25 cellular contexts compared by ENCODE assay signal in genomic region chr14:93102141-93102540, GRCh38. TPM values are rescaled to one million over a fixed set of nuclear protein-coding genes. Genes with fewer than 3 reads are reported as not detected.
A peak's percentile ranks its signal among the peaks of the same experiment; 100 is the strongest.
DNase-seq lines count a peak whose midpoint lies in the region; ATAC-seq and TF ChIP-seq lines count a peak whose summit lies in the region.
"Had no signal": no experiment of that assay in that cellular context is flagged by ENCODE, and none has a peak within 500 bp of the region (broad histone marks: within the 10 kb centered on the region; RNA-seq: fewer than 3 reads in every experiment).

No MANE protein-coding gene starts in this region.

- H3K27ac ChIP-seq in endodermal cell (ENCODE audit: low read depth, low read length) (no peak overlapping the region), dorsolateral prefrontal cortex (peak overlapping the region in 1 of 59 donors; percentile 30)
- H3K27ac ChIP-seq: body of pancreas, gastroesophageal sphincter, lower lobe of right lung, ovary, suprapubic skin, upper lobe of left lung had no signal

- H3K27ac Mint-ChIP-seq in activated naive CD8-positive, alpha-beta T cell: no peak overlapping the region
- no peak overlapping the region for H3K27ac Mint-ChIP-seq in activated naive CD8-positive, alpha-beta T cell treated with anti-CD3 and anti-CD28 coated beads, Interleukin-2, amount 50 U/mL, for 24 hours
- H3K27ac Mint-ChIP-seq in T-cell (peak overlapping the region; percentile 52 to 66), endodermal cell (peak overlapping the region; percentile 58)
- peak overlapping the region; percentile 65 for H3K27ac Mint-ChIP-seq in stimulated activated naive B cell treated with anti-CD40 and anti-IgM and Interleukin-4, amounts not matched to agents 10 μg/mL and 1 μg/mL and 100 μg/mL, for 72 hours
- H3K27ac Mint-ChIP-seq: nephron had no signal

- CTCF ChIA-PET in T-cell (lab: Charles Lee): interaction anchor here in 1 of 2 donors (0.7 kb wide), 1 partner anchor 50 kb away, joined by 3 read pairs; no protein-coding TSS in a partner anchor

- H3K9me3 ChIP-seq in endodermal cell (ENCODE audit: control insufficient read depth, low read length): no peaks in the 10 kb centered on the region
- H3K9me3 ChIP-seq: BLaER1 treated with 17β-estradiol and CSF1 and Interleukin-3, amounts not matched to agents 10 nM and 100 nM; body of pancreas; gastroesophageal sphincter; lower lobe of right lung; ovary; suprapubic skin; upper lobe of left lung had no signal

- POLR2A ChIA-PET in T-cell (lab: Charles Lee): interaction anchor here in 1 of 2 donors (0.6 kb wide), 1 partner anchor 11 kb away, joined by 3 read pairs; no protein-coding TSS in a partner anchor

- no peaks in the 10 kb centered on the region for H3K27me3 ChIP-seq in endodermal cell (ENCODE audit: control insufficient read depth, insufficient read depth, low read length, poor library complexity, severe bottlenecking)
- no peaks in the 10 kb centered on the region for H3K27me3 ChIP-seq in dorsolateral prefrontal cortex
- H3K27me3 ChIP-seq: BLaER1 treated with 17β-estradiol and CSF1 and Interleukin-3, amounts not matched to agents 10 nM and 100 nM; body of pancreas; gastroesophageal sphincter; ovary; suprapubic skin; upper lobe of left lung had no signal

- no peaks in the 10 kb centered on the region for H3K9me3 Mint-ChIP-seq in activated naive CD8-positive, alpha-beta T cell (ENCODE audit: low read depth)
- H3K9me3 Mint-ChIP-seq in activated naive CD8-positive, alpha-beta T cell treated with anti-CD3 and anti-CD28 coated beads, Interleukin-2, amount 50 U/mL, for 24 hours: no peaks in the 10 kb centered on the region
- no peaks in the 10 kb centered on the region for H3K9me3 Mint-ChIP-seq in T-cell
- no peaks in the 10 kb centered on the region for H3K9me3 Mint-ChIP-seq in endodermal cell
- no peaks in the 10 kb centered on the region for H3K9me3 Mint-ChIP-seq in stimulated activated naive B cell treated with anti-CD40 and anti-IgM and Interleukin-4, amounts not matched to agents 10 μg/mL and 1 μg/mL and 100 μg/mL, for 72 hours
- H3K9me3 Mint-ChIP-seq: nephron had no signal

- no peaks in the 10 kb centered on the region for H3K4me1 ChIP-seq in endodermal cell (ENCODE audit: control insufficient read depth, insufficient read depth, low read length)

- H3K36me3 Mint-ChIP-seq in activated naive CD8-positive, alpha-beta T cell: no peaks in the 10 kb centered on the region
- no peaks in the 10 kb centered on the region for H3K36me3 Mint-ChIP-seq in activated naive CD8-positive, alpha-beta T cell treated with anti-CD3 and anti-CD28 coated beads, Interleukin-2, amount 50 U/mL, for 24 hours (ENCODE audit: low read depth)
- H3K36me3 Mint-ChIP-seq in T-cell (no peaks in the 10 kb centered on the region), endodermal cell (ENCODE audit: low read depth) (no peaks in the 10 kb centered on the region)
- peaks cover 0 to 3% of the 10 kb centered on the region in 2 donors for H3K36me3 Mint-ChIP-seq in stimulated activated naive B cell treated with anti-CD40 and anti-IgM and Interleukin-4, amounts not matched to agents 10 μg/mL and 1 μg/mL and 100 μg/mL, for 72 hours

- H3K4me1 Mint-ChIP-seq in activated naive CD8-positive, alpha-beta T cell (ENCODE audit: low read depth): peaks cover 42% of the 10 kb centered on the region
- peaks cover 45% of the 10 kb centered on the region for H3K4me1 Mint-ChIP-seq in activated naive CD8-positive, alpha-beta T cell treated with anti-CD3 and anti-CD28 coated beads, Interleukin-2, amount 50 U/mL, for 24 hours
- H3K4me1 Mint-ChIP-seq in T-cell: peaks cover 31 to 37% (median 34%) of the 10 kb centered on the region in 3 donors
- H3K4me1 Mint-ChIP-seq in endodermal cell: peaks cover 23% of the 10 kb centered on the region
- peaks cover 20 to 49% of the 10 kb centered on the region in 2 donors for H3K4me1 Mint-ChIP-seq in stimulated activated naive B cell treated with anti-CD40 and anti-IgM and Interleukin-4, amounts not matched to agents 10 μg/mL and 1 μg/mL and 100 μg/mL, for 72 hours

- no peaks in the 10 kb centered on the region for H3K27me3 Mint-ChIP-seq in activated naive CD8-positive, alpha-beta T cell
- H3K27me3 Mint-ChIP-seq in activated naive CD8-positive, alpha-beta T cell treated with anti-CD3 and anti-CD28 coated beads, Interleukin-2, amount 50 U/mL, for 24 hours: no peaks in the 10 kb centered on the region
- no peaks in the 10 kb centered on the region for H3K27me3 Mint-ChIP-seq in T-cell
- no peaks in the 10 kb centered on the region for H3K27me3 Mint-ChIP-seq in endodermal cell (ENCODE audit: insufficient read depth)
- H3K27me3 Mint-ChIP-seq in stimulated activated naive B cell treated with anti-CD40 and anti-IgM and Interleukin-4, amounts not matched to agents 10 μg/mL and 1 μg/mL and 100 μg/mL, for 72 hours: no peaks in the 10 kb centered on the region

- no peaks in the 10 kb centered on the region for H3K36me3 ChIP-seq in endodermal cell (ENCODE audit: control insufficient read depth, insufficient read depth, low read length)
- H3K36me3 ChIP-seq: gastroesophageal sphincter, lower lobe of right lung, ovary, suprapubic skin, upper lobe of left lung had no signal

- peak overlapping the region; percentile 10 for H3K4me3 Mint-ChIP-seq in activated naive CD8-positive, alpha-beta T cell
- no peak overlapping the region for H3K4me3 Mint-ChIP-seq in activated naive CD8-positive, alpha-beta T cell treated with anti-CD3 and anti-CD28 coated beads, Interleukin-2, amount 50 U/mL, for 24 hours
- H3K4me3 Mint-ChIP-seq in T-cell (peak overlapping the region in 1 of 3 donors; percentile 82), endodermal cell (no peak overlapping the region)
- H3K4me3 Mint-ChIP-seq in stimulated activated naive B cell treated with anti-CD40 and anti-IgM and Interleukin-4, amounts not matched to agents 10 μg/mL and 1 μg/mL and 100 μg/mL, for 72 hours: no peak overlapping the region
- H3K4me3 Mint-ChIP-seq: nephron had no signal

- TF ChIP-seq CTCF in endodermal cell (conservative IDR thresholded peaks at IDR 0.05) (no peak), dorsolateral prefrontal cortex (IDR thresholded peaks at IDR 0.05 in 54 of 56, conservative IDR thresholded peaks at IDR 0.05 in 2 of 56; ENCODE audit: low read depth in 1 of 56, partially characterized antibody in 56 of 56) (no peak)

- DNase-seq in activated naive CD8-positive, alpha-beta T cell treated with anti-CD3 and anti-CD28 coated beads, Interleukin-2, amount 50 U/mL, for 24 hours: no peak
- DNase-seq in T-cell: no peak
- no peak for DNase-seq in endodermal cell
- DNase-seq in stimulated activated naive B cell treated with anti-CD40 and anti-IgM and Interleukin-4, amounts not matched to agents 10 μg/mL and 1 μg/mL and 100 μg/mL, for 72 hours: no peak
- no peak for DNase-seq in NCI-H2029 (lab: John Stamatoyannopoulos, UW)
- DNase-seq in dorsolateral prefrontal cortex: no peak
- DNase-seq: activated effector memory CD4-positive, alpha-beta T cell treated with anti-CD3 and anti-CD28 coated beads, Interleukin-2, amount 50 U/mL, for 16 hours; body of pancreas; lower lobe of right lung; midbrain; NCI-H1436 treated with DMSO at 0.1 percent for 48 hours; NCI-H2107; NCI-H446; NCI-H748 treated with DMSO at 0.1 percent for 48 hours; ovary; SHP77; stimulated activated CD4-positive, alpha-beta T cell treated with anti-CD3 and anti-CD28 coated beads, Interleukin-15, amount 100 ng/mL, for 24 hours; stimulated activated CD4-positive, alpha-beta T cell treated with anti-CD3 and anti-CD28 coated beads, Interleukin-4, amount 100 ng/mL, for 4 hours; upper lobe of left lung had no signal

- intact Hi-C loops in dorsolateral prefrontal cortex (cut with DNase I): loop anchor here in 1 of 2 donors (5.0 kb wide), 1 partner anchor 35 kb away; no protein-coding TSS in a partner anchor

- H3K4me3 ChIP-seq in endodermal cell (ENCODE audit: low read length) (no peak overlapping the region), dorsolateral prefrontal cortex (no peak overlapping the region)
- H3K4me3 ChIP-seq: BLaER1 treated with 17β-estradiol and CSF1 and Interleukin-3, amounts not matched to agents 10 nM and 100 nM; body of pancreas; gastroesophageal sphincter; lower lobe of right lung; ovary; suprapubic skin; upper lobe of left lung had no signal

- H3K9ac ChIP-seq in endodermal cell (ENCODE audit: extremely low read depth, low read length, poor library complexity, severe bottlenecking): no peak overlapping the region

- WGBS in endodermal cell (ENCODE audit: insufficient coverage in 1 of 2, insufficient read length in 1 of 2), 2 experiments: 96 to 99% methylated on average over 9 to 10 of the region's 10 CpGs

- no peak for ATAC-seq in activated naive CD8-positive, alpha-beta T cell treated with anti-CD3 and anti-CD28 coated beads, Interleukin-2, amount 50 U/mL, for 24 hours
- ATAC-seq in T-cell (replicated peaks in 1 of 4): no peak
- no peak for ATAC-seq in stimulated activated naive B cell treated with anti-CD40 and anti-IgM and Interleukin-4, amounts not matched to agents 10 μg/mL and 1 μg/mL and 100 μg/mL, for 72 hours (replicated peaks)
- ATAC-seq: body of pancreas, gastroesophageal sphincter, lower lobe of right lung, Panc1 had no signal

RNA-seq across cellular contexts. Expression of gene ITPK1, which starts 13.6 kb away (rescaled TPM):
- total RNA-seq in T-cell: 10 to 100 TPM; 28.0 to 43.0 (median 39.5) TPM
- 10 to 100 TPM; 59.9 to 66.9 TPM for total RNA-seq in endodermal cell
- 30.1 TPM for polyA plus RNA-seq in endodermal cell (2013, experiment 1 of 2)
- polyA plus RNA-seq in endodermal cell (2013, experiment 2 of 2): 32.0 TPM
- 100 to 1,000 TPM; 230 to 451 (median 314) TPM for total RNA-seq in dorsolateral prefrontal cortex

Comparison
In these comparisons a context has a peak if more than half of its experiments do, and no peak if none do; other contexts are left out.
1. H3K27ac Mint-ChIP-seq: peak in T-cell (2 of 2), endodermal cell (single experiment) and stimulated activated naive B cell treated with anti-CD40 and anti-IgM and Interleukin-4, amounts not matched to agents 10 μg/mL and 1 μg/mL and 100 μg/mL, for 72 hours (single experiment); none in activated naive CD8-positive, alpha-beta T cell (single experiment) and activated naive CD8-positive, alpha-beta T cell treated with anti-CD3 and anti-CD28 coated beads, Interleukin-2, amount 50 U/mL, for 24 hours (single experiment).